Comparison of ENCODE assay signal across 18 cellular contexts in genomic region chr7:2006921-2007381, GRCh38.
A peak's percentile ranks its signal among the peaks of the same experiment; 100 is the strongest.
DNase-seq lines count a peak whose midpoint lies in the region; TF ChIP-seq lines count a peak whose summit lies in the region.
"Had no signal": no experiment of that assay in that cellular context is flagged by ENCODE, and none has a peak within 500 bp of the region (broad histone marks: within the 10 kb centered on the region; RNA-seq: fewer than 3 reads in every experiment).

No MANE protein-coding gene starts in this region.

- no peaks in the 10 kb centered on the region for H3K9me3 Mint-ChIP-seq in activated naive CD4-positive, alpha-beta T cell treated with anti-CD3 and anti-CD28 coated beads for 36 hours
- H3K9me3 Mint-ChIP-seq in neural crest cell = no peaks in the 10 kb centered on the region
- H3K9me3 Mint-ChIP-seq in type B pancreatic cell = no peaks in the 10 kb centered on the region
- H3K9me3 Mint-ChIP-seq: activated CD4-positive, alpha-beta T cell treated with anti-CD3 and anti-CD28 coated beads, Interleukin-2, amount 10 ng/mL, durations not matched to agents 7 days and 5 days; activated naive CD8-positive, alpha-beta T cell treated with anti-CD3 and anti-CD28 coated beads, Interleukin-2, amount 50 U/mL, for 24 hours had no signal

- H3K36me3 Mint-ChIP-seq in activated naive CD4-positive, alpha-beta T cell treated with anti-CD3 and anti-CD28 coated beads for 36 hours (ENCODE audit: low read depth) = no peaks in the 10 kb centered on the region
- H3K36me3 Mint-ChIP-seq in neural crest cell (ENCODE audit: low read depth) (no peaks in the 10 kb centered on the region), type B pancreatic cell (no peaks in the 10 kb centered on the region)

- no peaks in the 10 kb centered on the region for H3K27me3 Mint-ChIP-seq in activated naive CD4-positive, alpha-beta T cell treated with anti-CD3 and anti-CD28 coated beads for 36 hours (ENCODE audit: low read depth)
- H3K27me3 Mint-ChIP-seq in neural crest cell (ENCODE audit: low read depth) (no peaks in the 10 kb centered on the region), type B pancreatic cell (no peaks in the 10 kb centered on the region)
- H3K27me3 Mint-ChIP-seq: activated CD4-positive, alpha-beta T cell treated with anti-CD3 and anti-CD28 coated beads, Interleukin-2, amount 10 ng/mL, durations not matched to agents 7 days and 5 days; activated naive CD8-positive, alpha-beta T cell treated with anti-CD3 and anti-CD28 coated beads, Interleukin-2, amount 50 U/mL, for 24 hours; CD4-positive, CD25-positive, alpha-beta regulatory T cell had no signal

- DNase-seq in activated naive CD4-positive, alpha-beta T cell treated with anti-CD3 and anti-CD28 coated beads, Interleukin-2, amount 50 U/mL, for 16 hours = peak; percentile 5
- DNase-seq in activated naive CD4-positive, alpha-beta T cell treated with anti-CD3 and anti-CD28 coated beads for 36 hours = no peak
- peak; percentile 10 for DNase-seq in epidermal melanocyte (ENCODE audit: insufficient read length, low spot score)
- no peak for DNase-seq in neural crest cell (ENCODE audit: low read depth, low spot score)
- peak; percentile 59 for DNase-seq in type B pancreatic cell (ENCODE audit: extremely low spot score, unreplicated experiment)
- DNase-seq in hypothalamus (lab: John Stamatoyannopoulos, UW) = no peak
- DNase-seq in central memory CD4-positive, alpha-beta T cell = no peak
- DNase-seq in iPS-NIHi7 (ENCODE audit: extremely low spot score) = no peak
- DNase-seq: activated CD4-positive, alpha-beta T cell treated with anti-CD3 and anti-CD28 coated beads, Interleukin-2, amount 10 ng/mL, durations not matched to agents 7 days and 5 days; activated naive CD8-positive, alpha-beta T cell treated with anti-CD3 and anti-CD28 coated beads, Interleukin-2, amount 50 U/mL, for 24 hours; CD4-positive, CD25-positive, alpha-beta regulatory T cell; effector CD4-positive, alpha-beta T cell; NCI-H1417; NCI-H2171; NCI-H748 treated with DMSO at 0.1 percent for 48 hours; PC-9; SK-N-SH; stimulated activated naive CD8-positive, alpha-beta T cell treated with anti-CD3 and anti-CD28 coated beads, Interleukin-15, Interleukin-2, amounts not matched to agents 100 U/mL and 50 U/mL, for 24 hours had no signal

- no peak overlapping the region for H3K27ac Mint-ChIP-seq in activated naive CD4-positive, alpha-beta T cell treated with anti-CD3 and anti-CD28 coated beads for 36 hours
- peak overlapping the region; percentile 35 for H3K27ac Mint-ChIP-seq in neural crest cell (ENCODE audit: unreplicated experiment)
- no peak overlapping the region for H3K27ac Mint-ChIP-seq in type B pancreatic cell
- H3K27ac Mint-ChIP-seq: activated naive CD8-positive, alpha-beta T cell treated with anti-CD3 and anti-CD28 coated beads, Interleukin-2, amount 50 U/mL, for 24 hours had no signal

- TF ChIP-seq CTCF in neural crest cell (conservative IDR thresholded peaks at IDR 0.05) (no peak), type B pancreatic cell (conservative IDR thresholded peaks at IDR 0.05) (no peak)

- H3K4me1 Mint-ChIP-seq in activated naive CD4-positive, alpha-beta T cell treated with anti-CD3 and anti-CD28 coated beads for 36 hours (ENCODE audit: low read depth) = no peaks in the 10 kb centered on the region
- H3K4me1 Mint-ChIP-seq in neural crest cell (peaks cover 18% of the 10 kb centered on the region), type B pancreatic cell (ENCODE audit: unreplicated experiment) (peaks cover 15% of the 10 kb centered on the region)
- H3K4me1 Mint-ChIP-seq: activated CD4-positive, alpha-beta T cell treated with anti-CD3 and anti-CD28 coated beads, Interleukin-2, amount 10 ng/mL, durations not matched to agents 7 days and 5 days had no signal

- no peak overlapping the region for H3K4me3 Mint-ChIP-seq in activated naive CD4-positive, alpha-beta T cell treated with anti-CD3 and anti-CD28 coated beads for 36 hours
- H3K4me3 Mint-ChIP-seq in neural crest cell = no peak overlapping the region
- no peak overlapping the region for H3K4me3 Mint-ChIP-seq in type B pancreatic cell
- H3K4me3 Mint-ChIP-seq: activated CD4-positive, alpha-beta T cell treated with anti-CD3 and anti-CD28 coated beads, Interleukin-2, amount 10 ng/mL, durations not matched to agents 7 days and 5 days; activated naive CD8-positive, alpha-beta T cell treated with anti-CD3 and anti-CD28 coated beads, Interleukin-2, amount 50 U/mL, for 24 hours; CD4-positive, CD25-positive, alpha-beta regulatory T cell had no signal

- intact Hi-C loops in activated naive CD4-positive, alpha-beta T cell treated with anti-CD3 and anti-CD28 coated beads for 36 hours (cut with micrococcal nuclease) = no loop called here

- CTCF ChIA-PET in activated naive CD4-positive, alpha-beta T cell treated with anti-CD3 and anti-CD28 coated beads for 36 hours (lab: Charles Lee) = no interaction called here

Comparison
In these comparisons a context has a peak if more than half of its experiments do, and no peak if none do; other contexts are left out.
1. DNase-seq: peak in activated naive CD4-positive, alpha-beta T cell treated with anti-CD3 and anti-CD28 coated beads, Interleukin-2, amount 50 U/mL, for 16 hours (single experiment), epidermal melanocyte (single experiment) and type B pancreatic cell (single experiment); none in activated naive CD4-positive, alpha-beta T cell treated with anti-CD3 and anti-CD28 coated beads for 36 hours (single experiment), neural crest cell (single experiment), hypothalamus (0 of 51), central memory CD4-positive, alpha-beta T cell (single experiment) and iPS-NIHi7 (single experiment).